In the genomic region with DNA sequence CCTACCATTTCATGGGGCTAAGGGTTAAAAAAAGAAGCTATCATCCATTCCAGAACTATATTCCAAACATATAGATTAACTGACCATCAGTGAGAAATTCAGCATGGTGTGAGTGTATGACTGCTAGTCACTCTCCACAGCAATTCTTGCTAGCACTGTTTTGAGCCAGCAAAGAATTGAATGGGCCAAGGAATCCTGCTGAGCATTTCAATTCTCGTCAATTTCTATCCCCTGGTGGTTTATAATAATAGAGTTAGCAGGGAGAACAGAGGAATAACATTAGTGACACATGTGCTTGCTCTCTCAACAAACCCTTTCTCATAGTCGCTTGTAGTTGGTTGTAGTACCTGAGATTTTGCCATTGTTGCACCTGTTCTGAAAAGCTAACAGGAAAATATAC, we compare ENCODE assay signal across 20 cellular contexts. TPM values are rescaled to one million over a fixed set of nuclear protein-coding genes. Genes with fewer than 3 reads are reported as not detected.
A peak's percentile ranks its signal among the peaks of the same experiment; 100 is the strongest.
DNase-seq lines count a peak whose midpoint lies in the region; ATAC-seq and TF ChIP-seq lines count a peak whose summit lies in the region.
"Had no signal": no experiment of that assay in that cellular context is flagged by ENCODE, and none has a peak within 500 bp of the region (broad histone marks: within the 10 kb centered on the region; RNA-seq: fewer than 3 reads in every experiment).

No MANE protein-coding gene starts in this region.

- H2BK5ac ChIP-seq in neuronal stem cell (ENCODE audit: low read length): no peak overlapping the region

- CTCF ChIA-PET in activated CD4-positive, alpha-beta T cell treated with anti-CD3 and anti-CD28 coated beads for 36 hours (lab: Charles Lee): interaction anchor here (0.6 to 1.4 kb wide), 4 partner anchors 15 to 61 kb away, joined by 3 to 5 read pairs (median 3); no protein-coding TSS in a partner anchor
- CTCF ChIA-PET in CD8-positive, alpha-beta T cell (lab: Charles Lee): interaction anchor here (1.3 kb wide), 2 partner anchors 9 to 18 kb away, joined by 3 read pairs; no protein-coding TSS in a partner anchor

- H3K4me3 Mint-ChIP-seq in activated CD4-positive, alpha-beta T cell treated with anti-CD3 and anti-CD28 coated beads for 36 hours: no peak overlapping the region
- H3K4me3 Mint-ChIP-seq in CD8-positive, alpha-beta T cell: no peak overlapping the region
- H3K4me3 Mint-ChIP-seq: activated CD8-positive, alpha-beta T cell treated with anti-CD3 and anti-CD28 coated beads, Interleukin-2, amount 10 ng/mL, durations not matched to agents 7 days and 5 days; activated naive CD8-positive, alpha-beta T cell; naive thymus-derived CD8-positive, alpha-beta T cell had no signal

- no peak overlapping the region for H3K18ac ChIP-seq in neuronal stem cell (ENCODE audit: low read length)

- H3K4me2 ChIP-seq in neuronal stem cell (ENCODE audit: insufficient read depth, low read length, poor library complexity, severe bottlenecking): no peak overlapping the region
- no peak overlapping the region for H3K4me2 ChIP-seq in GM23248 (ENCODE audit: unreplicated experiment)

- no peak overlapping the region for H3K4ac ChIP-seq in neuronal stem cell (ENCODE audit: low read length)

- ATAC-seq in activated CD4-positive, alpha-beta T cell treated with anti-CD3 and anti-CD28 coated beads for 36 hours: no peak
- no peak for ATAC-seq in CD8-positive, alpha-beta T cell
- no peak for ATAC-seq in psoas muscle
- ATAC-seq: activated CD8-positive, alpha-beta T cell treated with anti-CD3 and anti-CD28 coated beads, Interleukin-2, amount 10 ng/mL, durations not matched to agents 7 days and 5 days; lower lobe of right lung; naive thymus-derived CD8-positive, alpha-beta T cell had no signal

- in situ Hi-C loops in GM23248 (cut with MboI): no loop called here

- peaks cover 61% of the 10 kb centered on the region for H3K79me2 ChIP-seq in GM23248 (ENCODE audit: insufficient read depth)

- H3K4me1 Mint-ChIP-seq in activated CD4-positive, alpha-beta T cell treated with anti-CD3 and anti-CD28 coated beads for 36 hours: peaks cover 37% of the 10 kb centered on the region
- H3K4me1 Mint-ChIP-seq in CD8-positive, alpha-beta T cell (ENCODE audit: low read depth): peaks cover 24% of the 10 kb centered on the region

- H3K9ac ChIP-seq in neuronal stem cell (ENCODE audit: low read depth, low read length, poor library complexity) (no peak overlapping the region), GM23248 (no peak overlapping the region)

- POLR2A ChIA-PET in activated CD4-positive, alpha-beta T cell treated with anti-CD3 and anti-CD28 coated beads for 36 hours (lab: Charles Lee): interaction anchor here (0.7 kb wide), 1 partner anchor 9 kb away, joined by 12 read pairs; no protein-coding TSS in a partner anchor
- POLR2A ChIA-PET in CD8-positive, alpha-beta T cell (lab: Charles Lee): no interaction called here

- H3K27me3 Mint-ChIP-seq in activated CD4-positive, alpha-beta T cell treated with anti-CD3 and anti-CD28 coated beads for 36 hours: no peaks in the 10 kb centered on the region
- H3K27me3 Mint-ChIP-seq in CD8-positive, alpha-beta T cell (ENCODE audit: low read depth): no peaks in the 10 kb centered on the region
- H3K27me3 Mint-ChIP-seq: activated naive CD8-positive, alpha-beta T cell; naive thymus-derived CD8-positive, alpha-beta T cell had no signal

- H2BK15ac ChIP-seq in neuronal stem cell (ENCODE audit: low read length): no peak overlapping the region

- H3K4me3 ChIP-seq in neuronal stem cell (ENCODE audit: low read length in 2 of 2) (no peak overlapping the region), GM23248 (no peak overlapping the region), psoas muscle (no peak overlapping the region)
- H3K4me3 ChIP-seq in CD8-positive, alpha-beta T cell (ENCODE audit: low read depth, low read length): no peak overlapping the region
- H3K4me3 ChIP-seq: lower lobe of right lung, suprapubic skin had no signal

- no peaks in the 10 kb centered on the region for H3K79me1 ChIP-seq in neuronal stem cell (ENCODE audit: low read depth, low read length)

- intact Hi-C loops in activated CD4-positive, alpha-beta T cell treated with anti-CD3 and anti-CD28 coated beads for 36 hours (cut with DNase I, micrococcal nuclease): loop anchor here in 1 of 2 experiments (10.0 kb wide), 1 partner anchor 1268 kb away; a partner anchor contains a TSS
- intact Hi-C loops in CD8-positive, alpha-beta T cell (cut with DNase I, micrococcal nuclease): loop anchor here in 1 of 2 experiments (10.0 kb wide), 1 partner anchor 1848 kb away; a partner anchor contains a TSS
- intact Hi-C loops in psoas muscle (cut with DNase I): no loop called here

- H3F3A ChIP-seq in GM23248 (ENCODE audit: insufficient read depth): no peaks in the 10 kb centered on the region

- H3K23ac ChIP-seq in neuronal stem cell (ENCODE audit: low read depth, low read length, poor library complexity): no peak overlapping the region

- H3K27ac Mint-ChIP-seq in activated CD4-positive, alpha-beta T cell treated with anti-CD3 and anti-CD28 coated beads for 36 hours: peak overlapping the region; percentile 6
- H3K27ac Mint-ChIP-seq in CD8-positive, alpha-beta T cell: no peak overlapping the region
- H3K27ac Mint-ChIP-seq: activated CD8-positive, alpha-beta T cell treated with anti-CD3 and anti-CD28 coated beads, Interleukin-2, amount 10 ng/mL, durations not matched to agents 7 days and 5 days; activated T-helper 2 cell treated with anti-CD3 and anti-CD28 coated beads, Interferon-gamma antibody, Interleukin-2, Interleukin-4, amounts not matched to agents 10 μg/mL and 5 μg/mL and 100 μg/mL, durations not matched to agents 14 hours and 24 hours and 36 hours; naive thymus-derived CD8-positive, alpha-beta T cell had no signal

- H3K4me1 ChIP-seq in neuronal stem cell (ENCODE audit: control insufficient read depth in 2 of 2, insufficient read depth in 1 of 2, low read depth in 1 of 2, low read length in 2 of 2) (peaks cover 6 to 8% of the 10 kb centered on the region in 2 donors), GM23248 (ENCODE audit: insufficient read depth) (peaks cover 14% of the 10 kb centered on the region), psoas muscle (peaks cover 13% of the 10 kb centered on the region)
- H3K4me1 ChIP-seq in CD8-positive, alpha-beta T cell (ENCODE audit: insufficient read depth, low read length): no peaks in the 10 kb centered on the region

- H3K36me3 ChIP-seq in neuronal stem cell (replicated peaks in 1 of 2; ENCODE audit: control insufficient read depth in 2 of 2, insufficient read depth in 2 of 2, low read length in 2 of 2): peaks cover 17 to 46% of the 10 kb centered on the region in 2 donors
- H3K36me3 ChIP-seq in CD8-positive, alpha-beta T cell (ENCODE audit: insufficient read depth, low read length): peaks cover 21% of the 10 kb centered on the region
- H3K36me3 ChIP-seq in GM23248 (ENCODE audit: low read depth): peaks cover 33% of the 10 kb centered on the region
- peaks cover 0 to 63% of the 10 kb centered on the region in 2 donors for H3K36me3 ChIP-seq in psoas muscle (ENCODE audit: insufficient read depth in 1 of 2, low read depth in 1 of 2)

- H2BK120ac ChIP-seq in neuronal stem cell (ENCODE audit: low read depth, low read length): no peak overlapping the region

- H4K91ac ChIP-seq in neuronal stem cell (ENCODE audit: low read depth, low read length, poor library complexity): no peak overlapping the region

- H3K9me2 ChIP-seq in GM23248 (ENCODE audit: insufficient read depth): no peaks in the 10 kb centered on the region

- H3K9me3 ChIP-seq in neuronal stem cell (replicated peaks in 1 of 2; ENCODE audit: control insufficient read depth in 2 of 2, insufficient read depth in 1 of 2, low read depth in 1 of 2, low read length in 2 of 2) (no peaks in the 10 kb centered on the region), GM23248 (ENCODE audit: low read depth) (no peaks in the 10 kb centered on the region), psoas muscle (no peaks in the 10 kb centered on the region)
- no peaks in the 10 kb centered on the region for H3K9me3 ChIP-seq in CD8-positive, alpha-beta T cell (ENCODE audit: low read length)
- H3K9me3 ChIP-seq: lower lobe of right lung, suprapubic skin had no signal

- no peak overlapping the region for H4K8ac ChIP-seq in neuronal stem cell (ENCODE audit: low read depth, low read length)

- H3K27me3 ChIP-seq in neuronal stem cell (ENCODE audit: control insufficient read depth in 3 of 3, insufficient read depth in 3 of 3, low read depth in 1 of 3, low read length in 3 of 3) (no peaks in the 10 kb centered on the region), GM23248 (replicated peaks; ENCODE audit: insufficient read depth) (no peaks in the 10 kb centered on the region), psoas muscle (ENCODE audit: insufficient read depth in 3 of 3, low read length in 2 of 3) (no peaks in the 10 kb centered on the region)
- H3K27me3 ChIP-seq in CD8-positive, alpha-beta T cell (ENCODE audit: insufficient read depth, low read length): no peaks in the 10 kb centered on the region
- H3K27me3 ChIP-seq: suprapubic skin had no signal

- WGBS in neuronal stem cell (ENCODE audit: extremely low coverage in 2 of 2, insufficient read length in 2 of 2, insufficient replicate concordance in 1 of 2), 2 donors: no CpG with 5 or more reads among the region's 2 CpGs
- 59 to 68% methylated on average over 2 of the region's 2 CpGs for WGBS in GM23248 (ENCODE audit: low coverage in 1 of 2, low lambda C conversion rate in 2 of 2, missing lambda C conversion rate in 2 of 2), 2 experiments
- 65 to 73% (median 72%) methylated on average over 2 of the region's 2 CpGs for WGBS in psoas muscle, 3 donors

- H3K36me3 Mint-ChIP-seq in activated CD4-positive, alpha-beta T cell treated with anti-CD3 and anti-CD28 coated beads for 36 hours (ENCODE audit: low read depth): peaks cover 41% of the 10 kb centered on the region
- H3K36me3 Mint-ChIP-seq in CD8-positive, alpha-beta T cell: peaks cover 52% of the 10 kb centered on the region

- H2AK5ac ChIP-seq in neuronal stem cell (ENCODE audit: low read depth, low read length): no peak overlapping the region

- no peak overlapping the region for H3K14ac ChIP-seq in neuronal stem cell (ENCODE audit: low read length)

- TF ChIP-seq CTCF in CD8-positive, alpha-beta T cell (IDR thresholded peaks at IDR 0.05): no peak
- no peak for TF ChIP-seq CTCF in psoas muscle (IDR thresholded peaks at IDR 0.05)

- peak overlapping the region; percentile 46 for H3K27ac ChIP-seq in neuronal stem cell (replicated peaks; ENCODE audit: low read length)
- no peak overlapping the region for H3K27ac ChIP-seq in CD8-positive, alpha-beta T cell (ENCODE audit: low read depth, low read length)
- no peak overlapping the region for H3K27ac ChIP-seq in GM23248
- H3K27ac ChIP-seq in psoas muscle: no peak overlapping the region
- H3K27ac ChIP-seq: lower lobe of right lung, suprapubic skin had no signal

- no peak for DNase-seq in activated CD4-positive, alpha-beta T cell treated with anti-CD3 and anti-CD28 coated beads for 36 hours
- no peak for DNase-seq in activated CD4-positive, alpha-beta T cell treated with anti-CD3 and anti-CD28 coated beads, Interleukin-2, amount 50 U/mL, for 48 hours
- DNase-seq in NCI-H187 treated with DMSO at 0.1 percent for 48 hours (lab: John Stamatoyannopoulos, UW) (peak; percentile 63), NCI-H748 (lab: John Stamatoyannopoulos, UW; ENCODE audit: unreplicated experiment) (peak; percentile 72), neuronal stem cell (ENCODE audit: low spot score) (peak; percentile 51), GM23248 (no peak), psoas muscle (no peak)
- DNase-seq in CD8-positive, alpha-beta T cell: no peak
- DNase-seq: activated CD8-positive, alpha-beta T cell treated with anti-CD3 and anti-CD28 coated beads, Interleukin-2, amount 10 ng/mL, durations not matched to agents 7 days and 5 days; anterior cingulate cortex; hypothalamus; lower lobe of right lung; naive thymus-derived CD8-positive, alpha-beta T cell; NCI-H526 treated with DMSO at 0.1 percent for 48 hours; SIG-M5; stimulated activated CD4-positive, alpha-beta T cell treated with anti-CD3 and anti-CD28 coated beads, Interleukin-15, amount 100 ng/mL, for 24 hours; stimulated activated CD4-positive, alpha-beta T cell treated with anti-CD3 and anti-CD28 coated beads, Interleukin-4, amount 100 ng/mL, for 4 hours had no signal

- H4K20me1 ChIP-seq in GM23248 (ENCODE audit: insufficient read depth): no peaks in the 10 kb centered on the region

- no peak overlapping the region for H2BK12ac ChIP-seq in neuronal stem cell (ENCODE audit: low read length)

- H2AFZ ChIP-seq in neuronal stem cell (ENCODE audit: low read length) (no peak overlapping the region), GM23248 (no peak overlapping the region)

- no peaks in the 10 kb centered on the region for H3K9me3 Mint-ChIP-seq in activated CD4-positive, alpha-beta T cell treated with anti-CD3 and anti-CD28 coated beads for 36 hours (ENCODE audit: low read depth)
- no peaks in the 10 kb centered on the region for H3K9me3 Mint-ChIP-seq in CD8-positive, alpha-beta T cell
- H3K9me3 Mint-ChIP-seq: activated T-helper 2 cell treated with anti-CD3 and anti-CD28 coated beads, Interferon-gamma antibody, Interleukin-2, Interleukin-4, amounts not matched to agents 10 μg/mL and 5 μg/mL and 100 μg/mL, durations not matched to agents 14 hours and 24 hours and 36 hours; naive thymus-derived CD8-positive, alpha-beta T cell had no signal

RNA-seq across cellular contexts. Expression of a gene that starts 7.2 kb away (rescaled TPM):
- total RNA-seq in activated CD4-positive, alpha-beta T cell treated with anti-CD3 and anti-CD28 coated beads for 36 hours: 10 to 100 TPM; 32.8 to 33.0 TPM
- 72.9 TPM for polyA plus RNA-seq in neuronal stem cell (2013, experiment 1 of 2)
- polyA plus RNA-seq in neuronal stem cell (2013, experiment 2 of 2): 75.4 TPM
- total RNA-seq in CD8-positive, alpha-beta T cell: 10 to 100 TPM; 57.4 to 58.1 TPM
- total RNA-seq in GM23248 (2014; rRNA removed; shearing (Covaris generic)): 6.2 and 9.0 TPM in 2 replicates
- 23.5 and 28.1 TPM in 2 replicates for polyA plus RNA-seq in GM23248 (2016; fragmentation: Nextera tagmentation; extraction: Ambion mirVana)
- total RNA-seq in psoas muscle: 1 to 10 TPM; 6.0 to 6.5 (median 6.3) TPM
- polyA plus RNA-seq in psoas muscle: 1 to 10 TPM; 3.7 to 6.3 (median 5.6) TPM

Comparison
In these comparisons a context has a peak if more than half of its experiments do, and no peak if none do; other contexts are left out.
1. DNase-seq: peak in NCI-H187 treated with DMSO at 0.1 percent for 48 hours (single experiment), NCI-H748 (single experiment) and neuronal stem cell (single experiment); none in activated CD4-positive, alpha-beta T cell treated with anti-CD3 and anti-CD28 coated beads for 36 hours (single experiment), activated CD4-positive, alpha-beta T cell treated with anti-CD3 and anti-CD28 coated beads, Interleukin-2, amount 50 U/mL, for 48 hours (0 of 2), CD8-positive, alpha-beta T cell (0 of 7), GM23248 (single experiment) and psoas muscle (0 of 2).